Comparison of ENCODE assay signal across 23 cellular contexts in the genomic region with DNA sequence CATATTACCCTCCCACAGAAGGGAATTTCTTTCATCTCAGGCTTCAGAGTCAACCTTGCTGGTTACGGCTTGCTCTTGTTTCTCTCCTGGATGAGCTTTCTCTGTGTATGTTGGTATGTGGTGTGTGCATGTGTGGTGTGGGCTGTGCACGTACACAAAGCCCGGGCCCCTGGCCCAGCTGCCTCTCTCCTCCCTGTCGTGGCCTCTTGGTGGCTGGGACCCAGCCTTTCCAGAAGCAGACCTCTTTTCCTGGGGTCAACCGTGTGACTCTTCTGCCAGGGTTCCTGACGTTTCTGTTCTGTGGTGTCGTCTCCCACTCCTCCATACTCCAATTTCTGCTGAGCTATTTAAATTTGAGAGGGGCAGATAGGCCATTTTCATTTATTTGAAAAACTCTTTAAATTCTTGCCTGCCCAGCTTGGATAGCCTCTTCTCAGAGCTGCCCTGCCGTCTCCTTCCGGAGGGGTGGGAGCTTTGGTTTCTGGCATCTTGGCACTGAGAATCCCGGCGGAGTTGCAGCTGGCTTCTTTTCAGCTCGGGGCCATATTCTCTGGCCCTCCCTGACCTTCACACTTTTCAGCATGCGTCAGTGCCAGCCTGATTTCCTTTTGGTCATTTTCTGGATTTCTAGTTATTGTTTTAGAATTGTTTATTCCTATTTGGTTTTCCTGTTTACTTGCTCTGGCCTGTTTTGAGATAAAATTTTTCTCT. TPM values are rescaled to one million over a fixed set of nuclear protein-coding genes. Genes with fewer than 3 reads are reported as not detected.
DNase-seq lines count a peak whose midpoint lies in the region; ATAC-seq and TF ChIP-seq lines count a peak whose summit lies in the region.
"Had no signal": no experiment of that assay in that cellular context is flagged by ENCODE, and none has a peak within 500 bp of the region (broad histone marks: within the 10 kb centered on the region; RNA-seq: fewer than 3 reads in every experiment).

No MANE protein-coding gene starts in this region.

- H3K9me3 Mint-ChIP-seq in chondrocyte (ENCODE audit: low read depth), result no peaks in the 10 kb centered on the region
- H3K9me3 Mint-ChIP-seq: activated naive CD8-positive, alpha-beta T cell treated with anti-CD3 and anti-CD28 coated beads, Interleukin-2, amount 50 U/mL, for 24 hours; CD8-positive, alpha-beta T cell; neural progenitor cell had no signal

- H3K4me3 Mint-ChIP-seq in chondrocyte (ENCODE audit: unreplicated experiment), result peak overlapping the region; percentile 35
- H3K4me3 Mint-ChIP-seq: activated naive CD8-positive, alpha-beta T cell treated with anti-CD3 and anti-CD28 coated beads, Interleukin-2, amount 50 U/mL, for 24 hours; CD8-positive, alpha-beta T cell; neural progenitor cell had no signal

- ATAC-seq in left lung (no peak), GM19463 (IDR thresholded peaks at IDR 0.05; ENCODE audit: unreplicated experiment) (no peak)
- ATAC-seq: activated naive CD8-positive, alpha-beta T cell treated with anti-CD3 and anti-CD28 coated beads, Interleukin-2, amount 50 U/mL, for 24 hours; CD8-positive, alpha-beta T cell; gastrocnemius medialis had no signal

- H3K36me3 ChIP-seq in left lung, result peaks cover 0 to 4% of the 10 kb centered on the region in 2 donors
- H3K36me3 ChIP-seq in vagina, result peaks cover 0 to 14% of the 10 kb centered on the region in 2 donors
- H3K36me3 ChIP-seq: breast epithelium, gastrocnemius medialis, neural progenitor cell had no signal

- H3K9me3 ChIP-seq in left lung, result no peaks in the 10 kb centered on the region
- H3K9me3 ChIP-seq in vagina, result no peaks in the 10 kb centered on the region
- H3K9me3 ChIP-seq: breast epithelium, gastrocnemius medialis had no signal

- H3K27me3 Mint-ChIP-seq in chondrocyte (ENCODE audit: low read depth), result no peaks in the 10 kb centered on the region
- H3K27me3 Mint-ChIP-seq: activated naive CD8-positive, alpha-beta T cell treated with anti-CD3 and anti-CD28 coated beads, Interleukin-2, amount 50 U/mL, for 24 hours had no signal

- H3K4me1 Mint-ChIP-seq in chondrocyte (ENCODE audit: low read depth), result peaks cover 69% of the 10 kb centered on the region

- peak overlapping the region; percentile 13 to 61 for H3K27ac ChIP-seq in left lung
- H3K27ac ChIP-seq in vagina, result peak overlapping the region; percentile 24
- H3K27ac ChIP-seq: breast epithelium, epithelial cell of prostate, gastrocnemius medialis, GM23248, HL-60, neural progenitor cell had no signal

- no peak for DNase-seq in chondrocyte (ENCODE audit: low spot score)
- DNase-seq in left lung, result no peak
- peak; percentile 40 for DNase-seq in pulmonary artery endothelial cell (ENCODE audit: low read depth, low spot score)
- peak in 1 of 2 donors; percentile 52 for DNase-seq in vagina (ENCODE audit: extremely low spot score in 2 of 2)
- no peak for DNase-seq in activated CD8-positive, alpha-beta memory T cell treated with anti-CD3 and anti-CD28 coated beads, Interleukin-2, amount 50 U/mL, for 48 hours
- DNase-seq in NK-92 treated with Interleukin-12 subunit alpha and Interleukin-12 subunit beta, amount 100 ng/mL, for 24 hours (lab: John Stamatoyannopoulos, UW), result no peak
- DNase-seq: activated CD4-positive, alpha-beta T cell treated with anti-CD3 and anti-CD28 coated beads for 4 hours; activated naive CD8-positive, alpha-beta T cell treated with anti-CD3 and anti-CD28 coated beads, Interleukin-2, amount 50 U/mL, for 24 hours; CD8-positive, alpha-beta T cell; cortex of kidney; DMS153; gastrocnemius medialis; GDM1; GM23248; NCI-H1436 treated with DMSO at 0.1 percent for 48 hours; NCI-H774; retina; Right ventricle myocardium superior had no signal

- TF ChIP-seq CTCF in chondrocyte (IDR thresholded peaks at IDR 0.05) (no peak), left lung (IDR thresholded peaks at IDR 0.05) (no peak), vagina (IDR thresholded peaks at IDR 0.05) (no peak)

- peaks cover 6% of the 10 kb centered on the region for H3K36me3 Mint-ChIP-seq in chondrocyte (ENCODE audit: low read depth)
- H3K36me3 Mint-ChIP-seq: CD8-positive, alpha-beta T cell; neural progenitor cell had no signal

- H3K4me3 ChIP-seq in left lung (no peak overlapping the region), vagina (no peak overlapping the region)
- H3K4me3 ChIP-seq: breast epithelium, gastrocnemius medialis, GM23248, neural progenitor cell had no signal

- intact Hi-C loops in left lung (cut with DNase I), result no loop called here
- intact Hi-C loops in vagina (cut with DNase I), result no loop called here

- no peaks in the 10 kb centered on the region for H3K27me3 ChIP-seq in left lung
- no peaks in the 10 kb centered on the region for H3K27me3 ChIP-seq in vagina
- H3K27me3 ChIP-seq: breast epithelium, gastrocnemius medialis, neural progenitor cell had no signal

- peaks cover 28 to 39% of the 10 kb centered on the region in 2 donors for H3K4me1 ChIP-seq in left lung
- H3K4me1 ChIP-seq in vagina, result peaks cover 12% of the 10 kb centered on the region
- H3K4me1 ChIP-seq: breast epithelium, gastrocnemius medialis had no signal

- TF ChIP-seq POLR2A in vagina (IDR thresholded peaks at IDR 0.05), result no peak

- H3K27ac Mint-ChIP-seq in chondrocyte (ENCODE audit: unreplicated experiment), result peak overlapping the region; percentile 96
- H3K27ac Mint-ChIP-seq: activated naive CD8-positive, alpha-beta T cell treated with anti-CD3 and anti-CD28 coated beads, Interleukin-2, amount 50 U/mL, for 24 hours; CD8-positive, alpha-beta T cell; neural progenitor cell had no signal

RNA-seq across cellular contexts. Expression of a gene that starts 25.1 kb away (rescaled TPM):
- total RNA-seq in chondrocyte (4.2 to 8.9 TPM (median 4.4 TPM) in 3 replicates), left lung (10 to 100 TPM; 22.4 to 32.9 TPM), pulmonary artery endothelial cell (under 0.01 and 0.04 TPM in 2 replicates), vagina (6.4 TPM)
